In the genomic region with DNA sequence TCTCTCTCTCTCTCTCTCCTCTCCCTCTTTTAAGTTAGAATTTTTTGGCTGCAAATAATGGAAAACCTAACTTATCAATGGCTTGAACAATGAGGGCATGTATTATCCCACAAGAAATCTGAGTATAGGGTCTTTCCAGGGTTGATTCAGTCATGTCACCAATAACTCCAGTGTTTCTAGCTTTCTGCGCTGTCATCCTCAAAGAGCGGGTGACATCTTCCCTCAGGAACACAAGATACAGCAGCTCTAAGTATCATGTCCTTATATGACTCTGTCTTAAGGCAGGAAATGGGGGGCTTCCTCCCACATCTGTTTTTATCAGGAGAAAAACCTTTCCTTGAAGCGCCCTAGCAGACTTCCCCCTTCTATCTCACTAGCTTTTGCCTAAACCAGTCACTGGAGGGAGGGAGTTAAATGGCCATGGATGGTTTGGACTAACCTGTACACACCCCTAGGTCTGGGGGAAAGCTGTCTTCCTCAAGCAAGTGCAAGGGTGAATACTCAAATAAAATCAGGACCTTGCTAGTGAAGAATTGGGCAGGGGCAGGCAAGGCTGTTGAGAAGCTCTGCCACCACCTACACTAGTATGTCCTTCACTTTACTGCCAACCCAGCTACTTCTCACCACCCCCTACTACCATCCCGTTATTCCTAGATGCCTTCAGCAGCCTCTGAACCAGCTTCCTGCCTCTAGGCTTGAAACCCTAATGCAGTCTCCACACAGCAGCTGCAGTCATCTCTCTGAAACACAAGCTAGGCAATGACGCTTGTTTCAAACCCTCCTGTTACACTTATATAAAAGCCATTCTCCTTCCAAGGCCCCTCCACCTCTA, we compare ENCODE assay signal across 23 cellular contexts. TPM values are rescaled to one million over a fixed set of nuclear protein-coding genes. Genes with fewer than 3 reads are reported as not detected.
"Had no signal": no experiment of that assay in that cellular context is flagged by ENCODE, and none has a peak within 500 bp of the region (broad histone marks: within the 10 kb centered on the region; RNA-seq: fewer than 3 reads in every experiment).

No MANE protein-coding gene starts in this region.

- H3K4me1 ChIP-seq: gastroesophageal sphincter, heart left ventricle, pancreas had no signal

- H3K9me3 ChIP-seq: gastroesophageal sphincter, heart left ventricle, pancreas had no signal

- H3K4me1 Mint-ChIP-seq: activated B cell treated with CpG ODN at 0.5 μM for 24 hours; activated CD4-positive, alpha-beta memory T cell treated with anti-CD3 and anti-CD28 coated beads, Interleukin-2, amount 10 ng/mL, durations not matched to agents 7 days and 5 days had no signal

- H3K4me3 Mint-ChIP-seq: activated B cell treated with CpG ODN at 0.5 μM for 24 hours; activated CD4-positive, alpha-beta memory T cell treated with anti-CD3 and anti-CD28 coated beads, Interleukin-2, amount 10 ng/mL, durations not matched to agents 7 days and 5 days; activated naive CD4-positive, alpha-beta T cell treated with anti-CD3 and anti-CD28 coated beads, Interleukin-2, amount 10 ng/mL, durations not matched to agents 7 days and 5 days; activated T-cell treated with anti-CD3 and anti-CD28 coated beads, Interleukin-2, amount 50 U/mL, for 4 hours; dendritic cell treated with granulocyte-macrophage colony-stimulating factor and Interleukin-4, amounts not matched to agents 40 ng/mL and 50 ng/mL, for 4 days; naive thymus-derived CD8-positive, alpha-beta T cell; stimulated activated effector memory CD8-positive, alpha-beta T cell treated with anti-CD3 and anti-CD28 coated beads, Interleukin-12 subunit alpha, Interleukin-12 subunit beta, amount 100 ng/mL, for 72 hours; T-helper 17 cell had no signal

- H3K27ac ChIP-seq: gastroesophageal sphincter, heart left ventricle, pancreas had no signal

- FAIRE-seq: pancreas had no signal

- H3K27me3 Mint-ChIP-seq: activated B cell treated with CpG ODN at 0.5 μM for 24 hours had no signal

- H3K36me3 ChIP-seq: gastroesophageal sphincter, heart left ventricle, pancreas had no signal

- H3K27ac Mint-ChIP-seq: activated B cell treated with CpG ODN at 0.5 μM for 24 hours; activated CD4-positive, alpha-beta memory T cell treated with anti-CD3 and anti-CD28 coated beads, Interleukin-2, amount 10 ng/mL, durations not matched to agents 7 days and 5 days; activated naive CD4-positive, alpha-beta T cell treated with anti-CD3 and anti-CD28 coated beads, Interleukin-2, amount 10 ng/mL, durations not matched to agents 7 days and 5 days; dendritic cell treated with granulocyte-macrophage colony-stimulating factor and Interleukin-4, amounts not matched to agents 40 ng/mL and 50 ng/mL, for 4 days; stimulated activated effector memory CD8-positive, alpha-beta T cell treated with anti-CD3 and anti-CD28 coated beads, Interleukin-12 subunit alpha, Interleukin-12 subunit beta, amount 100 ng/mL, for 72 hours; T-helper 17 cell had no signal

- H3K36me3 Mint-ChIP-seq: activated naive CD4-positive, alpha-beta T cell treated with anti-CD3 and anti-CD28 coated beads, Interleukin-2, amount 10 ng/mL, durations not matched to agents 7 days and 5 days; naive thymus-derived CD8-positive, alpha-beta T cell; stimulated activated effector memory CD8-positive, alpha-beta T cell treated with anti-CD3 and anti-CD28 coated beads, Interleukin-12 subunit alpha, Interleukin-12 subunit beta, amount 100 ng/mL, for 72 hours had no signal

- ATAC-seq: activated T-cell treated with anti-CD3 and anti-CD28 coated beads, Interleukin-2, amount 50 U/mL, for 4 hours; esophagus mucosa; gastroesophageal sphincter; heart left ventricle; pancreas; sciatic nerve; stimulated activated effector memory CD8-positive, alpha-beta T cell treated with anti-CD3 and anti-CD28 coated beads, Interleukin-12 subunit alpha, Interleukin-12 subunit beta, amount 100 ng/mL, for 72 hours; T-helper 17 cell had no signal

- H3K9me3 Mint-ChIP-seq: activated B cell treated with CpG ODN at 0.5 μM for 24 hours; activated CD4-positive, alpha-beta memory T cell treated with anti-CD3 and anti-CD28 coated beads, Interleukin-2, amount 10 ng/mL, durations not matched to agents 7 days and 5 days; activated naive CD4-positive, alpha-beta T cell treated with anti-CD3 and anti-CD28 coated beads, Interleukin-2, amount 10 ng/mL, durations not matched to agents 7 days and 5 days; activated T-cell treated with anti-CD3 and anti-CD28 coated beads, Interleukin-2, amount 50 U/mL, for 4 hours; dendritic cell treated with granulocyte-macrophage colony-stimulating factor and Interleukin-4, amounts not matched to agents 40 ng/mL and 50 ng/mL, for 4 days; naive thymus-derived CD8-positive, alpha-beta T cell; stimulated activated effector memory CD8-positive, alpha-beta T cell treated with anti-CD3 and anti-CD28 coated beads, Interleukin-12 subunit alpha, Interleukin-12 subunit beta, amount 100 ng/mL, for 72 hours had no signal

- H3K27me3 ChIP-seq: pancreas had no signal

- DNase-seq: activated B cell treated with CpG ODN at 0.5 μM for 24 hours; activated CD4-positive, alpha-beta memory T cell treated with anti-CD3 and anti-CD28 coated beads, Interleukin-2, amount 10 ng/mL, durations not matched to agents 7 days and 5 days; activated CD4-positive, alpha-beta T cell treated with anti-CD3 and anti-CD28 coated beads for 4 hours; activated effector memory CD4-positive, alpha-beta T cell treated with Interleukin-2 at 50 U/mL for 16 hours; activated naive CD4-positive, alpha-beta T cell treated with anti-CD3 and anti-CD28 coated beads, Interleukin-2, amount 10 ng/mL, durations not matched to agents 7 days and 5 days; activated T-cell treated with anti-CD3 and anti-CD28 coated beads, Interleukin-2, amount 50 U/mL, for 4 hours; effector CD8-positive, alpha-beta T cell; heart left ventricle; mesendoderm; pancreas; stimulated activated CD4-positive, alpha-beta T cell treated with anti-CD3 and anti-CD28 coated beads, Interleukin-4, amount 100 ng/mL, for 24 hours; T-helper 17 cell had no signal

- H3K4me3 ChIP-seq: gastroesophageal sphincter, heart left ventricle, pancreas had no signal

RNA-seq across cellular contexts. Expression of a gene that starts 8.2 kb away (rescaled TPM):
- total RNA-seq: activated B cell treated with CpG ODN at 0.5 μM for 24 hours; activated CD4-positive, alpha-beta memory T cell treated with anti-CD3 and anti-CD28 coated beads, Interleukin-2, amount 10 ng/mL, durations not matched to agents 7 days and 5 days; activated T-cell treated with anti-CD3 and anti-CD28 coated beads, Interleukin-2, amount 50 U/mL, for 4 hours; chondrocyte; esophagus mucosa; gastroesophageal sphincter; heart left ventricle; lower leg skin; mucosa of gallbladder; naive thymus-derived CD8-positive, alpha-beta T cell; pancreas; pulmonary artery endothelial cell; sciatic nerve; T-helper 17 cell; ureter had no signal
- polyA plus RNA-seq: heart left ventricle; naive thymus-derived CD8-positive, alpha-beta T cell; pancreas had no signal
